In the genomic region with DNA sequence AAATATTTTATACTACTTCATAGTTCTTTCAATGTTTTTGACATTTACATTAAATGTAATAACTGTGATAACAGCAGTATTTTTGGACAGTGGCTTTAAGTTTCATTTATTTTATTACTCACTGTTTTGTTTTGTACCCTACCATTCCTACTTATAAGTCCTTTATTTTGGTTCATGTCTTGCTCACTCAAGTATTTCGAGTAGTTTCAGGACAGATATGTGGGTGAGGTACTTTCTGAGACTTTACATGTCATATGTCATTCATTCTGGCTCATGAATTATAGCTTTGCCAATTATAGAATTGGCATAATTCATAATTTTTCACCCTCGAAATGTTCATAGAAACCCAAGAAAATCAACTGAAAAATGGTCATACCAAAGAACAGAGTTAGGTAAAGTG, we compare ENCODE assay signal across 26 cellular contexts. TPM values are rescaled to one million over a fixed set of nuclear protein-coding genes. Genes with fewer than 3 reads are reported as not detected.
DNase-seq lines count a peak whose midpoint lies in the region; ATAC-seq, FAIRE-seq and TF ChIP-seq lines count a peak whose summit lies in the region.
"Had no signal": no experiment of that assay in that cellular context is flagged by ENCODE, and none has a peak within 500 bp of the region (broad histone marks: within the 10 kb centered on the region; RNA-seq: fewer than 3 reads in every experiment).

No MANE protein-coding gene starts in this region.

- H3K9me3 ChIP-seq in T-helper 17 cell (ENCODE audit: control insufficient read depth, low read length, poor library complexity, severe bottlenecking): no peaks in the 10 kb centered on the region
- H3K9me3 ChIP-seq: BE2C, colonic mucosa, HAP-1 had no signal

- no peak for DNase-seq in activated naive CD8-positive, alpha-beta T cell treated with anti-CD3 and anti-CD28 coated beads for 36 hours
- DNase-seq in putamen (ENCODE audit: low spot score) (no peak), T-helper 17 cell (no peak), nephron progenitor cell (no peak), H54 (ENCODE audit: insufficient read length, low spot score) (no peak)
- DNase-seq: activated naive CD4-positive, alpha-beta T cell treated with Interleukin-2 at 50 U/mL for 16 hours; activated T-cell treated with anti-CD3 and anti-CD28 coated beads, Interleukin-2, amount 50 U/mL, for 1 hour; aorta; BE2C; CD8-positive, alpha-beta memory T cell; colonic mucosa; effector CD8-positive, alpha-beta T cell; left lung; mesendoderm; NCI-H1436; NCI-H2081 treated with DMSO at 0.1 percent for 48 hours; NCI-H226; NCI-H69; transverse colon had no signal

- no peak for FAIRE-seq in H54 (lab: Jason Lieb, UNC)
- FAIRE-seq: TTC549 had no signal

- no peak for TF ChIP-seq CTCF in nephron progenitor cell (IDR thresholded peaks at IDR 0.05)

- TF ChIP-seq POLR2A in H54 (IDR thresholded peaks at IDR 0.05; ENCODE audit: low read depth, low read length): no peak

- H3K27ac Mint-ChIP-seq in activated naive CD8-positive, alpha-beta T cell: peak overlapping the region; percentile 43
- no peak overlapping the region for H3K27ac Mint-ChIP-seq in activated naive CD8-positive, alpha-beta T cell treated with anti-CD3 and anti-CD28 coated beads for 36 hours
- H3K27ac Mint-ChIP-seq in activated T-helper 17 cell treated with anti-CD3 and anti-CD28 coated beads, Interleukin-2, amount 50 U/mL, for 72 hours: peak overlapping the region; percentile 93
- H3K27ac Mint-ChIP-seq in T-helper 17 cell (no peak overlapping the region), nephron progenitor cell (no peak overlapping the region)

- peak overlapping the region; percentile 9 for H3K4me3 Mint-ChIP-seq in activated naive CD8-positive, alpha-beta T cell
- no peak overlapping the region for H3K4me3 Mint-ChIP-seq in activated naive CD8-positive, alpha-beta T cell treated with anti-CD3 and anti-CD28 coated beads for 36 hours
- H3K4me3 Mint-ChIP-seq in activated T-helper 17 cell treated with anti-CD3 and anti-CD28 coated beads, Interleukin-2, amount 50 U/mL, for 72 hours: peak overlapping the region; percentile 21
- H3K4me3 Mint-ChIP-seq in T-helper 17 cell (no peak overlapping the region), nephron progenitor cell (no peak overlapping the region)
- H3K4me3 Mint-ChIP-seq: CD8-positive, alpha-beta memory T cell had no signal

- ATAC-seq in GM21786 (IDR thresholded peaks at IDR 0.05; ENCODE audit: unreplicated experiment) (peak; percentile 37), T-helper 17 cell (no peak)
- peak; percentile 65 for ATAC-seq in activated T-helper 17 cell treated with anti-CD3 and anti-CD28 coated beads, Interleukin-2, amount 50 U/mL, for 72 hours (replicated peaks)
- ATAC-seq: left lung had no signal

- no peaks in the 10 kb centered on the region for H3K27me3 Mint-ChIP-seq in activated naive CD8-positive, alpha-beta T cell
- no peaks in the 10 kb centered on the region for H3K27me3 Mint-ChIP-seq in activated naive CD8-positive, alpha-beta T cell treated with anti-CD3 and anti-CD28 coated beads for 36 hours
- no peaks in the 10 kb centered on the region for H3K27me3 Mint-ChIP-seq in activated T-helper 17 cell treated with anti-CD3 and anti-CD28 coated beads, Interleukin-2, amount 50 U/mL, for 72 hours
- H3K27me3 Mint-ChIP-seq in T-helper 17 cell: no peaks in the 10 kb centered on the region
- peaks cover 15% of the 10 kb centered on the region for H3K27me3 Mint-ChIP-seq in nephron progenitor cell (ENCODE audit: low read depth, poor library complexity)
- H3K27me3 Mint-ChIP-seq: CD8-positive, alpha-beta memory T cell had no signal

- H3K36me3 Mint-ChIP-seq in activated naive CD8-positive, alpha-beta T cell: peaks cover 20% of the 10 kb centered on the region
- peaks cover 44% of the 10 kb centered on the region for H3K36me3 Mint-ChIP-seq in activated naive CD8-positive, alpha-beta T cell treated with anti-CD3 and anti-CD28 coated beads for 36 hours
- peaks cover 48% of the 10 kb centered on the region for H3K36me3 Mint-ChIP-seq in activated T-helper 17 cell treated with anti-CD3 and anti-CD28 coated beads, Interleukin-2, amount 50 U/mL, for 72 hours (ENCODE audit: low read depth)
- H3K36me3 Mint-ChIP-seq in T-helper 17 cell (ENCODE audit: low read depth) (peaks cover 7% of the 10 kb centered on the region), nephron progenitor cell (ENCODE audit: low read depth) (no peaks in the 10 kb centered on the region)

- peaks cover 10% of the 10 kb centered on the region for H3K9me3 Mint-ChIP-seq in activated naive CD8-positive, alpha-beta T cell (ENCODE audit: low read depth)
- H3K9me3 Mint-ChIP-seq in activated naive CD8-positive, alpha-beta T cell treated with anti-CD3 and anti-CD28 coated beads for 36 hours: peaks cover 9% of the 10 kb centered on the region
- no peaks in the 10 kb centered on the region for H3K9me3 Mint-ChIP-seq in activated T-helper 17 cell treated with anti-CD3 and anti-CD28 coated beads, Interleukin-2, amount 50 U/mL, for 72 hours
- H3K9me3 Mint-ChIP-seq in nephron progenitor cell: peaks cover 30% of the 10 kb centered on the region

- peaks cover 47% of the 10 kb centered on the region for H3K4me1 Mint-ChIP-seq in activated naive CD8-positive, alpha-beta T cell (ENCODE audit: low read depth)
- H3K4me1 Mint-ChIP-seq in activated naive CD8-positive, alpha-beta T cell treated with anti-CD3 and anti-CD28 coated beads for 36 hours: peaks cover 32% of the 10 kb centered on the region
- H3K4me1 Mint-ChIP-seq in activated T-helper 17 cell treated with anti-CD3 and anti-CD28 coated beads, Interleukin-2, amount 50 U/mL, for 72 hours: peaks cover 24% of the 10 kb centered on the region
- peaks cover 12% of the 10 kb centered on the region for H3K4me1 Mint-ChIP-seq in T-helper 17 cell
- no peaks in the 10 kb centered on the region for H3K4me1 Mint-ChIP-seq in nephron progenitor cell

RNA-seq across cellular contexts. Expression of gene PIK3R5, which starts 44.4 kb away (rescaled TPM):
- total RNA-seq in activated naive CD8-positive, alpha-beta T cell treated with anti-CD3 and anti-CD28 coated beads for 36 hours: 10 to 100 TPM; 27.9 to 32.6 TPM
- 10 to 100 TPM; 47.2 to 78.6 TPM for total RNA-seq in activated T-helper 17 cell treated with anti-CD3 and anti-CD28 coated beads, Interleukin-2, amount 50 U/mL, for 72 hours
- total RNA-seq in T-helper 17 cell: 100 to 1,000 TPM; 164 to 177 TPM
- total RNA-seq: renal cortical epithelial cell had no signal

RNA-seq across cellular contexts. Expression of gene PIK3R6, which starts 53.7 kb away (rescaled TPM):
- total RNA-seq in activated naive CD8-positive, alpha-beta T cell treated with anti-CD3 and anti-CD28 coated beads for 36 hours: 1 to 10 TPM in 1 of 2 experiments, under 1 TPM in 1; 0.88 to 1.0 TPM
- total RNA-seq in activated T-helper 17 cell treated with anti-CD3 and anti-CD28 coated beads, Interleukin-2, amount 50 U/mL, for 72 hours: 1 to 10 TPM; 4.6 to 7.6 TPM
- under 1 TPM; 0.67 to 0.83 TPM for total RNA-seq in T-helper 17 cell
- total RNA-seq: epithelial cell of proximal tubule, renal cortical epithelial cell had no signal

Comparison
In these comparisons a context has a peak if more than half of its experiments do, and no peak if none do; other contexts are left out.
1. H3K27ac Mint-ChIP-seq: peak in activated naive CD8-positive, alpha-beta T cell (single experiment) and activated T-helper 17 cell treated with anti-CD3 and anti-CD28 coated beads, Interleukin-2, amount 50 U/mL, for 72 hours (single experiment); none in activated naive CD8-positive, alpha-beta T cell treated with anti-CD3 and anti-CD28 coated beads for 36 hours (single experiment), T-helper 17 cell (single experiment) and nephron progenitor cell (single experiment).
2. H3K4me3 Mint-ChIP-seq: peak in activated naive CD8-positive, alpha-beta T cell (single experiment) and activated T-helper 17 cell treated with anti-CD3 and anti-CD28 coated beads, Interleukin-2, amount 50 U/mL, for 72 hours (single experiment); none in activated naive CD8-positive, alpha-beta T cell treated with anti-CD3 and anti-CD28 coated beads for 36 hours (single experiment), T-helper 17 cell (single experiment) and nephron progenitor cell (single experiment).